23 cellular contexts compared by ENCODE assay signal in genomic region chr2:8572712-8573233, GRCh38.
DNase-seq lines count a peak whose midpoint lies in the region; ATAC-seq and TF ChIP-seq lines count a peak whose summit lies in the region.
"Had no signal": no experiment of that assay in that cellular context is flagged by ENCODE, and none has a peak within 500 bp of the region (broad histone marks: within the 10 kb centered on the region; RNA-seq: fewer than 3 reads in every experiment).

No MANE protein-coding gene starts in this region.

- peaks cover 73 to 93% (median 88%) of the 10 kb centered on the region in 10 experiments for H3K4me1 ChIP-seq in BLaER1 treated with 17β-estradiol and CSF1 and Interleukin-3, amounts not matched to agents 10 nM and 100 nM
- peaks cover 22% of the 10 kb centered on the region for H3K4me1 ChIP-seq in effector memory CD4-positive, alpha-beta T cell (ENCODE audit: control insufficient read depth, insufficient read depth, low read length, poor library complexity, severe bottlenecking)
- H3K4me1 ChIP-seq: right lobe of liver had no signal

- H3K9ac ChIP-seq in BLaER1 treated with 17β-estradiol and CSF1 and Interleukin-3, amounts not matched to agents 10 nM and 100 nM: peak overlapping the region in 6 of 11 experiments; percentile 6 to 79 (median 70); a peak in 7 of 22 replicates
- H3K9ac ChIP-seq: GM23248 had no signal

- H3K27me3 Mint-ChIP-seq in IgD-negative memory B cell (peaks cover 51% of the 10 kb centered on the region), chondrocyte (ENCODE audit: low read depth) (peaks cover 13% of the 10 kb centered on the region), nephron (ENCODE audit: low read depth) (peaks cover 17% of the 10 kb centered on the region)

- H3K9me3 ChIP-seq in BLaER1 treated with 17β-estradiol and CSF1 and Interleukin-3, amounts not matched to agents 10 nM and 100 nM (replicated peaks in 1 of 11): no peaks in the 10 kb centered on the region
- no peaks in the 10 kb centered on the region for H3K9me3 ChIP-seq in effector memory CD4-positive, alpha-beta T cell (ENCODE audit: control insufficient read depth, low read length)
- H3K9me3 ChIP-seq: right lobe of liver had no signal

- ATAC-seq in GM21717 (IDR thresholded peaks at IDR 0.05; ENCODE audit: unreplicated experiment): no peak
- no peak for ATAC-seq in HG03442 (IDR thresholded peaks at IDR 0.05; ENCODE audit: unreplicated experiment)
- ATAC-seq: activated CD4-positive, CD25-positive, alpha-beta regulatory T cell treated with anti-CD3 and anti-CD28 coated beads, Interleukin-2, amount 50 U/mL, for 24 hours; activated CD8-positive, alpha-beta memory T cell treated with anti-CD3 and anti-CD28 coated beads, Interleukin-2, amount 10 ng/mL, durations not matched to agents 7 days and 5 days had no signal

- H4K20me1 ChIP-seq in BLaER1 treated with 17β-estradiol and CSF1 and Interleukin-3, amounts not matched to agents 10 nM and 100 nM: peaks cover 0 to 7% (median 0%) of the 10 kb centered on the region in 11 experiments; a peak in 1 of 22 replicates

- H3K27me3 ChIP-seq in BLaER1 treated with 17β-estradiol and CSF1 and Interleukin-3, amounts not matched to agents 10 nM and 100 nM: peaks cover 0 to 23% (median 0%) of the 10 kb centered on the region in 11 experiments; a peak in 7 of 22 replicates
- H3K27me3 ChIP-seq in effector memory CD4-positive, alpha-beta T cell (replicated peaks; ENCODE audit: control insufficient read depth, insufficient read depth, low read length, poor library complexity, severe bottlenecking): no peaks in the 10 kb centered on the region
- H3K27me3 ChIP-seq: right lobe of liver had no signal

- H3K36me3 ChIP-seq in BLaER1 treated with 17β-estradiol and CSF1 and Interleukin-3, amounts not matched to agents 10 nM and 100 nM: no peaks in the 10 kb centered on the region
- no peaks in the 10 kb centered on the region for H3K36me3 ChIP-seq in effector memory CD4-positive, alpha-beta T cell (ENCODE audit: control insufficient read depth, insufficient read depth, low read length)
- H3K36me3 ChIP-seq: right lobe of liver had no signal

- H3K4me1 Mint-ChIP-seq in IgD-negative memory B cell (peaks cover 34 to 47% (median 36%) of the 10 kb centered on the region in 3 donors), chondrocyte (ENCODE audit: low read depth) (peaks cover 11% of the 10 kb centered on the region), nephron (peaks cover 37% of the 10 kb centered on the region)

- peak overlapping the region; percentile 86 to 98 (median 96) for H3K4me2 ChIP-seq in BLaER1 treated with 17β-estradiol and CSF1 and Interleukin-3, amounts not matched to agents 10 nM and 100 nM

- H3K9me3 Mint-ChIP-seq in IgD-negative memory B cell: peaks cover 0 to 2% (median 2%) of the 10 kb centered on the region in 3 donors
- H3K9me3 Mint-ChIP-seq in chondrocyte (ENCODE audit: low read depth): no peaks in the 10 kb centered on the region
- no peaks in the 10 kb centered on the region for H3K9me3 Mint-ChIP-seq in nephron
- H3K9me3 Mint-ChIP-seq: T-helper 1 cell treated with Interleukin-12 subunit alpha and Interleukin-12 subunit beta and Interleukin-4 antibody, amounts not matched to agents 30 μg/mL and 1 μg/mL, for 36 hours had no signal

- H3K4me3 ChIP-seq in BLaER1 treated with 17β-estradiol and CSF1 and Interleukin-3, amounts not matched to agents 10 nM and 100 nM: peak overlapping the region in 1 of 10 experiments; percentile 15; a peak in 1 of 20 replicates
- H3K4me3 ChIP-seq in effector memory CD4-positive, alpha-beta T cell (ENCODE audit: insufficient read depth, low read depth, low read length, poor library complexity, severe bottlenecking): no peak overlapping the region
- H3K4me3 ChIP-seq: GM23248, right lobe of liver had no signal

- peak overlapping the region in 2 of 3 donors; percentile 12 to 15 for H3K27ac Mint-ChIP-seq in IgD-negative memory B cell
- no peak overlapping the region for H3K27ac Mint-ChIP-seq in chondrocyte (ENCODE audit: unreplicated experiment)
- H3K27ac Mint-ChIP-seq in nephron: peak overlapping the region; percentile 37 to 95 (median 51)
- H3K27ac Mint-ChIP-seq: activated CD8-positive, alpha-beta memory T cell treated with anti-CD3 and anti-CD28 coated beads, Interleukin-2, amount 10 ng/mL, durations not matched to agents 7 days and 5 days; T-helper 1 cell treated with Interleukin-12 subunit alpha and Interleukin-12 subunit beta and Interleukin-4 antibody, amounts not matched to agents 30 μg/mL and 1 μg/mL, for 36 hours had no signal

- peaks cover 3% of the 10 kb centered on the region for H3K36me3 Mint-ChIP-seq in IgD-negative memory B cell
- no peaks in the 10 kb centered on the region for H3K36me3 Mint-ChIP-seq in chondrocyte (ENCODE audit: low read depth)
- H3K36me3 Mint-ChIP-seq in nephron (ENCODE audit: low read depth): no peaks in the 10 kb centered on the region
- H3K36me3 Mint-ChIP-seq: activated CD8-positive, alpha-beta memory T cell treated with anti-CD3 and anti-CD28 coated beads, Interleukin-2, amount 10 ng/mL, durations not matched to agents 7 days and 5 days had no signal

- no peak for TF ChIP-seq CTCF in chondrocyte (IDR thresholded peaks at IDR 0.05)
- no peak for TF ChIP-seq CTCF in nephron (IDR thresholded peaks at IDR 0.05; ENCODE audit: unreplicated experiment in 3 of 3)

- peak; percentile 82 for DNase-seq in chondrocyte (ENCODE audit: low spot score)
- DNase-seq in effector memory CD4-positive, alpha-beta T cell: no peak
- DNase-seq in HCEC 1CT: no peak
- DNase-seq: activated CD8-positive, alpha-beta memory T cell treated with anti-CD3 and anti-CD28 coated beads, Interleukin-2, amount 10 ng/mL, durations not matched to agents 7 days and 5 days; activated effector memory CD4-positive, alpha-beta T cell treated with Interleukin-2 at 50 U/mL for 16 hours; caudate nucleus; effector CD8-positive, alpha-beta T cell; GDM1; GM23248; Kasumi-1; mesenchymal stem cell; NCI-H1436 treated with DMSO at 0.1 percent for 48 hours; NCI-H2227 treated with DMSO at 0.1 percent for 48 hours; Right ventricle myocardium superior; stimulated activated CD4-positive, alpha-beta T cell treated with anti-CD3 and anti-CD28 coated beads, Interleukin-2, amount 100 ng/mL, for 24 hours had no signal

- H3K4me3 Mint-ChIP-seq in IgD-negative memory B cell (peak overlapping the region in 2 of 4 donors; percentile 54 to 65), chondrocyte (ENCODE audit: unreplicated experiment) (no peak overlapping the region), nephron (no peak overlapping the region)
- H3K4me3 Mint-ChIP-seq: activated CD8-positive, alpha-beta memory T cell treated with anti-CD3 and anti-CD28 coated beads, Interleukin-2, amount 10 ng/mL, durations not matched to agents 7 days and 5 days; T-helper 1 cell treated with Interleukin-12 subunit alpha and Interleukin-12 subunit beta and Interleukin-4 antibody, amounts not matched to agents 30 μg/mL and 1 μg/mL, for 36 hours had no signal

- peak overlapping the region in 7 of 11 experiments; percentile 8 to 82 (median 73); a peak in 11 of 22 replicates for H3K27ac ChIP-seq in BLaER1 treated with 17β-estradiol and CSF1 and Interleukin-3, amounts not matched to agents 10 nM and 100 nM
- no peak overlapping the region for H3K27ac ChIP-seq in effector memory CD4-positive, alpha-beta T cell (ENCODE audit: insufficient read depth, low read length, poor library complexity, severe bottlenecking)
- H3K27ac ChIP-seq: GM23248, right lobe of liver had no signal
